8 cellular contexts compared by ENCODE assay signal in genomic region chr7:10412426-10413019, GRCh38.
DNase-seq lines count a peak whose midpoint lies in the region; ATAC-seq and TF ChIP-seq lines count a peak whose summit lies in the region.

No MANE protein-coding gene starts in this region.

- no peaks in the 10 kb centered on the region for H3K27me3 ChIP-seq in lung (ENCODE audit: control insufficient read depth, insufficient read depth)
- H3K27me3 ChIP-seq in CD8-positive, alpha-beta memory T cell (ENCODE audit: insufficient read depth, low read length, poor library complexity, severe bottlenecking), result no peaks in the 10 kb centered on the region

- H3K4me1 ChIP-seq in lung (ENCODE audit: control insufficient read depth in 2 of 2, insufficient read depth in 2 of 2, low read length in 2 of 2), result no peaks in the 10 kb centered on the region
- no peaks in the 10 kb centered on the region for H3K4me1 ChIP-seq in CD8-positive, alpha-beta memory T cell (ENCODE audit: insufficient read depth, low read length)

- no peaks in the 10 kb centered on the region for H3K4me1 Mint-ChIP-seq in CD8-positive, alpha-beta memory T cell

- DNase-seq in DMS 273 treated with DMSO at 0.1 percent for 48 hours (lab: John Stamatoyannopoulos, UW) (peak; percentile 7), NCI-H526 treated with DMSO at 0.1 percent for 48 hours (lab: John Stamatoyannopoulos, UW) (peak; percentile 42), T47D (ENCODE audit: low read depth in 1 of 2, low spot score in 1 of 2) (peak; percentile 35 to 74), lung (ENCODE audit: low spot score) (no peak)
- DNase-seq in CD8-positive, alpha-beta memory T cell, result no peak

- in situ Hi-C loops in T47D (cut with HindIII; ENCODE audit: low pct_unique_long_range_greater_than_20kb, low sequenced_read_pairs), result no loop called here

- WGBS in lung, 2 donors, result 2 to 10% methylated on average over 3 of the region's 3 CpGs

- H3K4me3 Mint-ChIP-seq in CD8-positive, alpha-beta memory T cell, result no peak overlapping the region

- peak; percentile 91 for ATAC-seq in GM19035 (IDR thresholded peaks at IDR 0.05; ENCODE audit: unreplicated experiment)
- peak; percentile 78 for ATAC-seq in HG03280 (IDR thresholded peaks at IDR 0.05; ENCODE audit: unreplicated experiment)
- no peak for ATAC-seq in lung (ENCODE audit: insufficient read depth, low FRiP score)
- ATAC-seq in GM21737 (IDR thresholded peaks at IDR 0.05; ENCODE audit: unreplicated experiment), result no peak

- TF ChIP-seq CTCF in lung (IDR thresholded peaks at IDR 0.05; ENCODE audit: control extremely low read depth, extremely low read depth), result peak; percentile 33

- no peak overlapping the region for H3K27ac ChIP-seq in lung (ENCODE audit: low read depth in 1 of 2, low read length in 1 of 2)
- no peak overlapping the region for H3K27ac ChIP-seq in CD8-positive, alpha-beta memory T cell (ENCODE audit: low read depth, low read length)

- H3K36me3 ChIP-seq in lung (ENCODE audit: control insufficient read depth in 2 of 2, insufficient read depth in 2 of 2, low read length in 2 of 2), result no peaks in the 10 kb centered on the region
- H3K36me3 ChIP-seq in CD8-positive, alpha-beta memory T cell (ENCODE audit: insufficient read depth, low read length), result no peaks in the 10 kb centered on the region

- POLR2A ChIA-PET in CD8-positive, alpha-beta memory T cell (lab: Charles Lee), result no interaction called here

- H3K9me3 Mint-ChIP-seq in CD8-positive, alpha-beta memory T cell, result no peaks in the 10 kb centered on the region

- CTCF ChIA-PET in CD8-positive, alpha-beta memory T cell (lab: Charles Lee), result no interaction called here

- no peaks in the 10 kb centered on the region for H3K27me3 Mint-ChIP-seq in CD8-positive, alpha-beta memory T cell

- no peak overlapping the region for H3K4me3 ChIP-seq in lung
- no peak overlapping the region for H3K4me3 ChIP-seq in CD8-positive, alpha-beta memory T cell (ENCODE audit: low read length)

- H3K36me3 Mint-ChIP-seq in CD8-positive, alpha-beta memory T cell, result no peaks in the 10 kb centered on the region

- no peak overlapping the region for H3K27ac Mint-ChIP-seq in CD8-positive, alpha-beta memory T cell

- H3K9me3 ChIP-seq in lung (ENCODE audit: control insufficient read depth in 2 of 2, insufficient read depth in 1 of 2, low read length in 1 of 2), result no peaks in the 10 kb centered on the region
- no peaks in the 10 kb centered on the region for H3K9me3 ChIP-seq in CD8-positive, alpha-beta memory T cell (ENCODE audit: low read length)

Comparison
In these comparisons a context has a peak if more than half of its experiments do, and no peak if none do; other contexts are left out.
1. DNase-seq: peak in DMS 273 treated with DMSO at 0.1 percent for 48 hours (single experiment), NCI-H526 treated with DMSO at 0.1 percent for 48 hours (single experiment) and T47D (2 of 2); none in lung (single experiment) and CD8-positive, alpha-beta memory T cell (0 of 5).
2. ATAC-seq: peak in GM19035 (single experiment) and HG03280 (single experiment); none in lung (single experiment) and GM21737 (single experiment).